ENCODE assay signal across 27 cellular contexts in genomic region chr11:13310443-13310842, GRCh38.
"Had no signal": no experiment of that assay in that cellular context is flagged by ENCODE, and none has a peak within 500 bp of the region (broad histone marks: within the 10 kb centered on the region; RNA-seq: fewer than 3 reads in every experiment).

No MANE protein-coding gene starts in this region.

- FAIRE-seq: islet of Langerhans, TTC549 had no signal

- DNase-seq: activated CD4-positive, alpha-beta T cell treated with anti-CD3 and anti-CD28 coated beads for 4 hours; activated CD4-positive, alpha-beta T cell treated with anti-CD3 and anti-CD28 coated beads, Interleukin-2, amount 50 U/mL, for 4 hours; activated effector memory CD4-positive, alpha-beta T cell treated with Interleukin-2 at 50 U/mL for 16 hours; activated naive CD4-positive, alpha-beta T cell treated with anti-CD3 and anti-CD28 coated beads for 36 hours; activated naive CD8-positive, alpha-beta T cell treated with anti-CD3 and anti-CD28 coated beads, Interleukin-2, amount 50 U/mL, for 24 hours; activated T-cell treated with anti-CD3 and anti-CD28 coated beads for 4 hours; activated T-cell treated with anti-CD3 and anti-CD28 coated beads, Interleukin-2, amount 50 U/mL, for 72 hours; amygdala; caudate nucleus; foreskin melanocyte; heart right ventricle; left lung; lower lobe of right lung; mucosa of descending colon; naive B cell; nucleus accumbens; stimulated activated CD4-positive, alpha-beta T cell treated with anti-CD3 and anti-CD28 coated beads, Interleukin-15, amount 100 ng/mL, for 24 hours; stimulated activated CD4-positive, alpha-beta T cell treated with anti-CD3 and anti-CD28 coated beads, Interleukin-2, amount 100 ng/mL, for 24 hours; stimulated activated naive CD4-positive, alpha-beta T cell treated with Interleukin-2 at 50 U/mL for 16 hours; T-helper 9 cell had no signal

- ATAC-seq: activated naive CD8-positive, alpha-beta T cell treated with anti-CD3 and anti-CD28 coated beads, Interleukin-2, amount 50 U/mL, for 24 hours; activated T-cell treated with anti-CD3 and anti-CD28 coated beads, Interleukin-2, amount 50 U/mL, for 72 hours; esophagus mucosa; heart right ventricle; left lung; lower lobe of right lung; mucosa of descending colon had no signal

- H3K9ac ChIP-seq: parathyroid adenoma had no signal

- H3K9me3 ChIP-seq: heart right ventricle, left lung, lower lobe of right lung, mucosa of descending colon, right atrium auricular region, tibial nerve had no signal

- H2AFZ ChIP-seq: parathyroid adenoma had no signal

- H3K36me3 ChIP-seq: right atrium auricular region had no signal

- H3K4me3 ChIP-seq: heart right ventricle, left lung, lower lobe of right lung, mucosa of descending colon, right atrium auricular region, tibial nerve had no signal

- H3K27me3 ChIP-seq: heart right ventricle, left lung, right atrium auricular region, tibial nerve had no signal

- H3K27ac ChIP-seq: heart right ventricle, left lung, lower lobe of right lung, parathyroid adenoma, right atrium auricular region, tibial nerve, VCaP had no signal
